18 cellular contexts compared by ENCODE assay signal in genomic region chr3:142259359-142259758, GRCh38.
"Had no signal": no experiment of that assay in that cellular context is flagged by ENCODE, and none has a peak within 500 bp of the region (broad histone marks: within the 10 kb centered on the region; RNA-seq: fewer than 3 reads in every experiment).

No MANE protein-coding gene starts in this region.

- H3K36me3 Mint-ChIP-seq: activated CD4-positive, alpha-beta memory T cell treated with anti-CD3 and anti-CD28 coated beads for 36 hours; activated naive CD8-positive, alpha-beta T cell; naive B cell; type B pancreatic cell had no signal

- H3K9me3 ChIP-seq: sigmoid colon had no signal

- H3K4me3 Mint-ChIP-seq: activated CD4-positive, alpha-beta memory T cell treated with anti-CD3 and anti-CD28 coated beads for 36 hours; activated naive CD8-positive, alpha-beta T cell; activated T-cell treated with anti-CD3 and anti-CD28 coated beads, Interleukin-2, amount 50 U/mL, for 4 hours; naive B cell; type B pancreatic cell had no signal

- H3K27ac Mint-ChIP-seq: activated CD4-positive, alpha-beta memory T cell treated with anti-CD3 and anti-CD28 coated beads for 36 hours; activated naive CD8-positive, alpha-beta T cell; naive B cell; type B pancreatic cell had no signal

- H3K27me3 ChIP-seq: breast epithelium, dorsolateral prefrontal cortex, sigmoid colon had no signal

- H3K4me3 ChIP-seq: breast epithelium, dorsolateral prefrontal cortex, lung, sigmoid colon had no signal

- H3K4me1 Mint-ChIP-seq: naive B cell had no signal

- DNase-seq: activated CD4-positive, alpha-beta memory T cell treated with anti-CD3 and anti-CD28 coated beads for 36 hours; activated gamma-delta T cell; activated T-cell treated with anti-CD3 and anti-CD28 coated beads, Interleukin-2, amount 50 U/mL, for 4 hours; dorsolateral prefrontal cortex; foreskin melanocyte; head of caudate nucleus; left colon; midbrain; naive B cell; occipital lobe; sigmoid colon; stimulated activated CD4-positive, alpha-beta T cell treated with anti-CD3 and anti-CD28 coated beads, Interleukin-2, amount 100 ng/mL, for 24 hours; stimulated activated naive CD4-positive, alpha-beta T cell; T-helper 9 cell had no signal

- H3K27me3 Mint-ChIP-seq: activated CD4-positive, alpha-beta memory T cell treated with anti-CD3 and anti-CD28 coated beads for 36 hours; activated naive CD8-positive, alpha-beta T cell; naive B cell; type B pancreatic cell had no signal

- H3K27ac ChIP-seq: breast epithelium, dorsolateral prefrontal cortex, sigmoid colon had no signal

- H3K36me3 ChIP-seq: breast epithelium, sigmoid colon had no signal

- ATAC-seq: activated T-cell treated with anti-CD3 and anti-CD28 coated beads, Interleukin-2, amount 50 U/mL, for 4 hours; left colon had no signal

- H3K4me1 ChIP-seq: breast epithelium, sigmoid colon had no signal
